ENCODE assay signal across 34 cellular contexts in the genomic region with DNA sequence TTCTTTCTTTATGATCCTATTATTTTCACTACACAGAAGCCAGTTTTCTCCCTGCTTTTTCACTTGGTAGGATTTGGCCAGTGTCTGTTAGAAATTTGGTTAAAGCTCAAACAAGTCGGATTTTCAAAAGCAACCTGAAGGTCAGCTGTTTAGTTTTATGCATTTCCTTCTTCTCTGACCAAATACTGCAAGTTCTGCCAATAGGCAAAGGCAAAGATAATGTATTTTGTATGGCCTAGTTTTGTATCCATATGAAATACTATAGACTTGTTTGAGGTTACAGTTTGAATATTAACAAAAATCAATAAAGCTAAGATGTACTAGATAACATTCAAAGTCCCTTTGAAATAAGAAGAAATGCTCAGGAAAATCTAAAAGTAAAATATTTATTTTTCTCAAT.
"Had no signal": no experiment of that assay in that cellular context is flagged by ENCODE, and none has a peak within 500 bp of the region (broad histone marks: within the 10 kb centered on the region; RNA-seq: fewer than 3 reads in every experiment).

No MANE protein-coding gene starts in this region.

- H3K4me2 ChIP-seq: KMS-11 had no signal

- H3K27me3 ChIP-seq: MG63 had no signal

- H3K9ac ChIP-seq: KMS-11 had no signal

- H3K27ac ChIP-seq: KMS-11 had no signal

- H3K4me3 ChIP-seq: MG63 had no signal

- H3K36me3 ChIP-seq: MG63 had no signal

- H3K9me3 ChIP-seq: MG63 had no signal

- DNase-seq: Karpas-422, Kasumi-1, MG63, MM.1S, MV-4-11, NCI-H1048, NCI-H1092, NCI-H1092 treated with DMSO at 0.1 percent for 48 hours, NCI-H1105, NCI-H1105 treated with DMSO at 0.1 percent for 48 hours, NCI-H1417, NCI-H1417 treated with DMSO at 0.1 percent for 48 hours, NCI-H1436, NCI-H1436 treated with DMSO at 0.1 percent for 48 hours, NCI-H146, NCI-H1694, NCI-H1694 treated with DMSO at 0.1 percent for 48 hours, NCI-H187, NCI-H187 treated with DMSO at 0.1 percent for 48 hours, NCI-H1930, NCI-H2029, NCI-H2029 treated with DMSO at 0.1 percent for 48 hours, NCI-H2081 treated with DMSO at 0.1 percent for 48 hours, NCI-H2107, NCI-H2171, NCI-H2171 treated with DMSO at 0.1 percent for 48 hours, NCI-H2227 treated with DMSO at 0.1 percent for 48 hours, NCI-H226, NCI-H345, NCI-H446, NCI-H446 treated with DMSO at 0.1 percent for 48 hours, NCI-H510A, NCI-H510A treated with DMSO at 0.1 percent for 48 hours had no signal
